In the genomic region with DNA sequence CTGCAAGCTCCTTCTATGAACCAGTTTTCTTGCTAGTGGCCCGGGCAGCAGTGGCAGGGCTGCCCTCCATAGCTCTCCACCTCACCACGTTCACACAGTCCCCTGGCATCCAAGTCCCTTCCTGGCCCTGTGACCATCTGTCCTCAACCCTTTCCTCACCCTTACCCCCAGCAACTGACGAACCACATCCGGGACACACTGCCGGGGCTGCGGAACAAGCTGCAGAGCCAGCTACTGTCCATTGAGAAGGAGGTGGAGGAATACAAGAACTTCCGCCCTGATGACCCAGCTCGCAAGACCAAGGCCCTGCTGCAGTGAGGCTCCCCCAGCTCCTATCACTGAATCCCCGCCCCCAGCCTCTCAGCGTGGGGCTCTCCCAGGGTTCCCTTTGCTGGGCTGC, we compare ENCODE assay signal across 17 cellular contexts.
"Had no signal": no experiment of that assay in that cellular context is flagged by ENCODE, and none has a peak within 500 bp of the region (broad histone marks: within the 10 kb centered on the region; RNA-seq: fewer than 3 reads in every experiment).

No MANE protein-coding gene starts in this region.

- H3K36me3 ChIP-seq: MG63 had no signal

- DNase-seq: Karpas-422, KG1, MG63, NCI-H1092 treated with DMSO at 0.1 percent for 48 hours, NCI-H1436, NCI-H187, NCI-H2029, NCI-H2081 treated with DMSO at 0.1 percent for 48 hours, NCI-H2171, NCI-H226, NCI-H446, NCI-H510A, NCI-H524 treated with DMSO at 0.1 percent for 48 hours, NCI-H69, NCI-H774, RPMI8226, SHP77 had no signal

- H3K27me3 ChIP-seq: MG63 had no signal

- H3K9me3 ChIP-seq: MG63 had no signal

- H3K4me3 ChIP-seq: MG63 had no signal
